In the genomic region with DNA sequence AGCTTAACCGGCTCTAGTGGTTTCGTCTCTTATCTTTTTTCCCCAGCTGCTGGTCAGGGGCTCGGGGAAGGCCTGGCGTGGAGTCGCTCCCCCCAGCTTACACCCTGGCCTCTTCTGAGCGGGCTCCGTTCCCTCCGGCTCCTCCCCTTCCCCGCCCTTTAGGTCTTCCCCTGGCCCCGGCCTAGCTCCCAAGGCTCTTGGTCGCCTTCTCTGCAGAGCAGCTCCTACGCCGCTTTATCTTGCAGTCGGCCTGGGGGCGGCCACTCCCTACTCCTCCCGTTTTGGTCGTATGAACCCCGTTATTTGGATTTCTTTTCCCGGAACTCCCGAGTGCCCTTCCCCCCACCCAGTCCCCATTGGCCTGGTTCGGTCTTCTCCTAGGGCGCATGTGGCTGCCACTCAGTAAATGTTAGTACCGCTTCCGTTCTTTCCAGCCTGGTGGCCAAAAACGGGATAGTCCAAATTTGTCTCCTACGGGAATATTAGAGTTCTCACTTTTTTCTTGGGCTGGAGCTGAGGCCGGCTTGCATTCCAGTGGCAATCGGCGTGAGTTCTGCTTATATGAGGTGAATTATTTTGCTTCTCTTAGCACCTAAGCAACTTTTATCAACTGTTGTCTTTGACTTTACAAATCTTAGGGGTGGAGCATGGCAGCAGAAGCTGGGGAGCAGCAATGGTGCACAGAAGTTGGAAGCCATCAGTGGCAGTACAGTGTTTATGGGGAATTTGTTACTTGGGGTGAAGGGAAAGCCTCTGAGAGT, we compare ENCODE assay signal across 1 cellular context.
A peak's percentile ranks its signal among the peaks of the same experiment; 100 is the strongest.
TF ChIP-seq lines count a peak whose summit lies in the region.

No MANE protein-coding gene starts in this region.

TF ChIP-seq in K562, 482 proteins besides CTCF, POLR2A, EP300 and RAD21 (continued from another document and continues in another):
- TF ChIP-seq, protein P1, sequence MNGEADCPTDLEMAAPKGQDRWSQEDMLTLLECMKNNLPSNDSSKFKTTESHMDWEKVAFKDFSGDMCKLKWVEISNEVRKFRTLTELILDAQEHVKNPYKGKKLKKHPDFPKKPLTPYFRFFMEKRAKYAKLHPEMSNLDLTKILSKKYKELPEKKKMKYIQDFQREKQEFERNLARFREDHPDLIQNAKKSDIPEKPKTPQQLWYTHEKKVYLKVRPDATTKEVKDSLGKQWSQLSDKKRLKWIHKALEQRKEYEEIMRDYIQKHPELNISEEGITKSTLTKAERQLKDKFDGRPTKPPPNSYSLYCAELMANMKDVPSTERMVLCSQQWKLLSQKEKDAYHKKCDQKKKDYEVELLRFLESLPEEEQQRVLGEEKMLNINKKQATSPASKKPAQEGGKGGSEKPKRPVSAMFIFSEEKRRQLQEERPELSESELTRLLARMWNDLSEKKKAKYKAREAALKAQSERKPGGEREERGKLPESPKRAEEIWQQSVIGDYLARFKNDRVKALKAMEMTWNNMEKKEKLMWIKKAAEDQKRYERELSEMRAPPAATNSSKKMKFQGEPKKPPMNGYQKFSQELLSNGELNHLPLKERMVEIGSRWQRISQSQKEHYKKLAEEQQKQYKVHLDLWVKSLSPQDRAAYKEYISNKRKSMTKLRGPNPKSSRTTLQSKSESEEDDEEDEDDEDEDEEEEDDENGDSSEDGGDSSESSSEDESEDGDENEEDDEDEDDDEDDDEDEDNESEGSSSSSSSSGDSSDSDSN (IDR thresholded peaks at IDR 0.05; ENCODE audit: borderline replicate concordance in 1 of 2, low read depth in 2 of 2, low read length in 2 of 2), result peak in 1 of 2 experiments; percentile 67; a peak in 2 of 4 replicates
- TF ChIP-seq XRCC5 (IDR thresholded peaks at IDR 0.05; ENCODE audit: low read depth, low read length), result peak; percentile 69; the same call in 1 of the 2 replicates
- TF ChIP-seq, protein P2, sequence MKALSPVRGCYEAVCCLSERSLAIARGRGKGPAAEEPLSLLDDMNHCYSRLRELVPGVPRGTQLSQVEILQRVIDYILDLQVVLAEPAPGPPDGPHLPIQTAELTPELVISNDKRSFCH (CRISPR knock-in tag; IDR thresholded peaks at IDR 0.05), result no peak
- TF ChIP-seq, protein P2 (tag; IDR thresholded peaks at IDR 0.05), result peak; percentile 79; the same call in 1 of the 2 replicates
- no peak for TF ChIP-seq KDM5B (IDR thresholded peaks at IDR 0.05; ENCODE audit: insufficient replicate concordance, low read depth, low read length)
- no peak for TF ChIP-seq STAT5B (CRISPR knock-in tag; IDR thresholded peaks at IDR 0.05)
- TF ChIP-seq RB1 (IDR thresholded peaks at IDR 0.05; ENCODE audit: low read depth), result peak; percentile 61; the same call in 1 of the 2 replicates
- TF ChIP-seq SUPT5H (IDR thresholded peaks at IDR 0.05), result peak; percentile 65
- TF ChIP-seq HCFC1 (IDR thresholded peaks at IDR 0.05; ENCODE audit: low read depth, low read length), result no peak
- TF ChIP-seq FOXO4 (CRISPR knock-in tag; IDR thresholded peaks at IDR 0.05), result no peak
- no peak for TF ChIP-seq EHMT2 (IDR thresholded peaks at IDR 0.05)
- no peak for TF ChIP-seq ZNF77 (CRISPR knock-in tag; IDR thresholded peaks at IDR 0.05)
- TF ChIP-seq ZNF444 (CRISPR knock-in tag; IDR thresholded peaks at IDR 0.05), result no peak
- TF ChIP-seq, protein P3, sequence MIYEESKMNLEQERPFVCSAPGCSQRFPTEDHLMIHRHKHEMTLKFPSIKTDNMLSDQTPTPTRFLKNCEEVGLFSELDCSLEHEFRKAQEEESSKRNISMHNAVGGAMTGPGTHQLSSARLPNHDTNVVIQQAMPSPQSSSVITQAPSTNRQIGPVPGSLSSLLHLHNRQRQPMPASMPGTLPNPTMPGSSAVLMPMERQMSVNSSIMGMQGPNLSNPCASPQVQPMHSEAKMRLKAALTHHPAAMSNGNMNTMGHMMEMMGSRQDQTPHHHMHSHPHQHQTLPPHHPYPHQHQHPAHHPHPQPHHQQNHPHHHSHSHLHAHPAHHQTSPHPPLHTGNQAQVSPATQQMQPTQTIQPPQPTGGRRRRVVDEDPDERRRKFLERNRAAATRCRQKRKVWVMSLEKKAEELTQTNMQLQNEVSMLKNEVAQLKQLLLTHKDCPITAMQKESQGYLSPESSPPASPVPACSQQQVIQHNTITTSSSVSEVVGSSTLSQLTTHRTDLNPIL (CRISPR knock-in tag; IDR thresholded peaks at IDR 0.05), result no peak
- peak; percentile 57 for TF ChIP-seq HDAC3 (IDR thresholded peaks at IDR 0.05; ENCODE audit: borderline replicate concordance, partially characterized antibody)
- TF ChIP-seq EWSR1 (IDR thresholded peaks at IDR 0.05; ENCODE audit: borderline replicate concordance, low read depth, partially characterized antibody), result no peak
- peak in 1 of 2 experiments; percentile 80; a peak in 1 of 4 replicates for TF ChIP-seq FOXA3 (CRISPR knock-in tag; conservative IDR thresholded peaks at IDR 0.05 in 1 of 2, IDR thresholded peaks at IDR 0.05 in 1 of 2)
- TF ChIP-seq SMAD3 (CRISPR knock-in tag; conservative IDR thresholded peaks at IDR 0.05), result peak; percentile 30; the same call in 1 of the 2 replicates
- peak; percentile 43 for TF ChIP-seq TAF9B (IDR thresholded peaks at IDR 0.05; ENCODE audit: partially characterized antibody)
- TF ChIP-seq DIDO1 (tag; IDR thresholded peaks at IDR 0.05; ENCODE audit: low read depth), result 0 out of 2 replicates have a peak, but pooled peaks have one; percentile 20
- no peak for TF ChIP-seq MED1 (CRISPR knock-in tag; IDR thresholded peaks at IDR 0.05; ENCODE audit: borderline replicate concordance)
- no peak for TF ChIP-seq RBM22 (IDR thresholded peaks at IDR 0.05; ENCODE audit: low read depth, low read length, poor library complexity, severe bottlenecking)
- TF ChIP-seq STAG1 (CRISPR knock-in tag; IDR thresholded peaks at IDR 0.05; ENCODE audit: borderline replicate concordance), result no peak
- TF ChIP-seq ZNF324 (CRISPR knock-in tag; IDR thresholded peaks at IDR 0.05), result no peak
- TF ChIP-seq SRSF1 (IDR thresholded peaks at IDR 0.05; ENCODE audit: low read depth, low read length), result no peak
- TF ChIP-seq, protein P4, sequence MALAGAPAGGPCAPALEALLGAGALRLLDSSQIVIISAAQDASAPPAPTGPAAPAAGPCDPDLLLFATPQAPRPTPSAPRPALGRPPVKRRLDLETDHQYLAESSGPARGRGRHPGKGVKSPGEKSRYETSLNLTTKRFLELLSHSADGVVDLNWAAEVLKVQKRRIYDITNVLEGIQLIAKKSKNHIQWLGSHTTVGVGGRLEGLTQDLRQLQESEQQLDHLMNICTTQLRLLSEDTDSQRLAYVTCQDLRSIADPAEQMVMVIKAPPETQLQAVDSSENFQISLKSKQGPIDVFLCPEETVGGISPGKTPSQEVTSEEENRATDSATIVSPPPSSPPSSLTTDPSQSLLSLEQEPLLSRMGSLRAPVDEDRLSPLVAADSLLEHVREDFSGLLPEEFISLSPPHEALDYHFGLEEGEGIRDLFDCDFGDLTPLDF (CRISPR knock-in tag; IDR thresholded peaks at IDR 0.05), result peak; percentile 66; the same call in 1 of the 2 replicates
- TF ChIP-seq, protein P5, sequence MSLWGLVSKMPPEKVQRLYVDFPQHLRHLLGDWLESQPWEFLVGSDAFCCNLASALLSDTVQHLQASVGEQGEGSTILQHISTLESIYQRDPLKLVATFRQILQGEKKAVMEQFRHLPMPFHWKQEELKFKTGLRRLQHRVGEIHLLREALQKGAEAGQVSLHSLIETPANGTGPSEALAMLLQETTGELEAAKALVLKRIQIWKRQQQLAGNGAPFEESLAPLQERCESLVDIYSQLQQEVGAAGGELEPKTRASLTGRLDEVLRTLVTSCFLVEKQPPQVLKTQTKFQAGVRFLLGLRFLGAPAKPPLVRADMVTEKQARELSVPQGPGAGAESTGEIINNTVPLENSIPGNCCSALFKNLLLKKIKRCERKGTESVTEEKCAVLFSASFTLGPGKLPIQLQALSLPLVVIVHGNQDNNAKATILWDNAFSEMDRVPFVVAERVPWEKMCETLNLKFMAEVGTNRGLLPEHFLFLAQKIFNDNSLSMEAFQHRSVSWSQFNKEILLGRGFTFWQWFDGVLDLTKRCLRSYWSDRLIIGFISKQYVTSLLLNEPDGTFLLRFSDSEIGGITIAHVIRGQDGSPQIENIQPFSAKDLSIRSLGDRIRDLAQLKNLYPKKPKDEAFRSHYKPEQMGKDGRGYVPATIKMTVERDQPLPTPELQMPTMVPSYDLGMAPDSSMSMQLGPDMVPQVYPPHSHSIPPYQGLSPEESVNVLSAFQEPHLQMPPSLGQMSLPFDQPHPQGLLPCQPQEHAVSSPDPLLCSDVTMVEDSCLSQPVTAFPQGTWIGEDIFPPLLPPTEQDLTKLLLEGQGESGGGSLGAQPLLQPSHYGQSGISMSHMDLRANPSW (CRISPR knock-in tag; IDR thresholded peaks at IDR 0.05), result peak; percentile 52; the same call in 1 of the 2 replicates
- TF ChIP-seq NFATC3 (IDR thresholded peaks at IDR 0.05), result no peak
- no peak for TF ChIP-seq POLR3G (IDR thresholded peaks at IDR 0.05; ENCODE audit: extremely low read depth, insufficient read length, insufficient replicate concordance)
- TF ChIP-seq ZNF589 (CRISPR knock-in tag; IDR thresholded peaks at IDR 0.05; ENCODE audit: low read depth), result peak; percentile 41; the same call in 1 of the 2 replicates
- TF ChIP-seq SNIP1 (IDR thresholded peaks at IDR 0.05; ENCODE audit: low read depth), result no peak
- no peak for TF ChIP-seq ZNF551 (CRISPR knock-in tag; IDR thresholded peaks at IDR 0.05)
- no peak for TF ChIP-seq JUN (IDR thresholded peaks at IDR 0.05; ENCODE audit: borderline replicate concordance, low read depth, low read length)
- TF ChIP-seq JUN (CRISPR knock-in tag; IDR thresholded peaks at IDR 0.05; ENCODE audit: borderline replicate concordance), result 0 out of 2 replicates have a peak, but pooled peaks have one; percentile 54
- no peak for TF ChIP-seq ATF4 (CRISPR knock-in tag; IDR thresholded peaks at IDR 0.05)
- peak; percentile 68; the same call in 1 of the 2 replicates for TF ChIP-seq BRD4 (IDR thresholded peaks at IDR 0.05)
- TF ChIP-seq CBFA2T3 (IDR thresholded peaks at IDR 0.05), result peak; percentile 89
- TF ChIP-seq, protein P6, sequence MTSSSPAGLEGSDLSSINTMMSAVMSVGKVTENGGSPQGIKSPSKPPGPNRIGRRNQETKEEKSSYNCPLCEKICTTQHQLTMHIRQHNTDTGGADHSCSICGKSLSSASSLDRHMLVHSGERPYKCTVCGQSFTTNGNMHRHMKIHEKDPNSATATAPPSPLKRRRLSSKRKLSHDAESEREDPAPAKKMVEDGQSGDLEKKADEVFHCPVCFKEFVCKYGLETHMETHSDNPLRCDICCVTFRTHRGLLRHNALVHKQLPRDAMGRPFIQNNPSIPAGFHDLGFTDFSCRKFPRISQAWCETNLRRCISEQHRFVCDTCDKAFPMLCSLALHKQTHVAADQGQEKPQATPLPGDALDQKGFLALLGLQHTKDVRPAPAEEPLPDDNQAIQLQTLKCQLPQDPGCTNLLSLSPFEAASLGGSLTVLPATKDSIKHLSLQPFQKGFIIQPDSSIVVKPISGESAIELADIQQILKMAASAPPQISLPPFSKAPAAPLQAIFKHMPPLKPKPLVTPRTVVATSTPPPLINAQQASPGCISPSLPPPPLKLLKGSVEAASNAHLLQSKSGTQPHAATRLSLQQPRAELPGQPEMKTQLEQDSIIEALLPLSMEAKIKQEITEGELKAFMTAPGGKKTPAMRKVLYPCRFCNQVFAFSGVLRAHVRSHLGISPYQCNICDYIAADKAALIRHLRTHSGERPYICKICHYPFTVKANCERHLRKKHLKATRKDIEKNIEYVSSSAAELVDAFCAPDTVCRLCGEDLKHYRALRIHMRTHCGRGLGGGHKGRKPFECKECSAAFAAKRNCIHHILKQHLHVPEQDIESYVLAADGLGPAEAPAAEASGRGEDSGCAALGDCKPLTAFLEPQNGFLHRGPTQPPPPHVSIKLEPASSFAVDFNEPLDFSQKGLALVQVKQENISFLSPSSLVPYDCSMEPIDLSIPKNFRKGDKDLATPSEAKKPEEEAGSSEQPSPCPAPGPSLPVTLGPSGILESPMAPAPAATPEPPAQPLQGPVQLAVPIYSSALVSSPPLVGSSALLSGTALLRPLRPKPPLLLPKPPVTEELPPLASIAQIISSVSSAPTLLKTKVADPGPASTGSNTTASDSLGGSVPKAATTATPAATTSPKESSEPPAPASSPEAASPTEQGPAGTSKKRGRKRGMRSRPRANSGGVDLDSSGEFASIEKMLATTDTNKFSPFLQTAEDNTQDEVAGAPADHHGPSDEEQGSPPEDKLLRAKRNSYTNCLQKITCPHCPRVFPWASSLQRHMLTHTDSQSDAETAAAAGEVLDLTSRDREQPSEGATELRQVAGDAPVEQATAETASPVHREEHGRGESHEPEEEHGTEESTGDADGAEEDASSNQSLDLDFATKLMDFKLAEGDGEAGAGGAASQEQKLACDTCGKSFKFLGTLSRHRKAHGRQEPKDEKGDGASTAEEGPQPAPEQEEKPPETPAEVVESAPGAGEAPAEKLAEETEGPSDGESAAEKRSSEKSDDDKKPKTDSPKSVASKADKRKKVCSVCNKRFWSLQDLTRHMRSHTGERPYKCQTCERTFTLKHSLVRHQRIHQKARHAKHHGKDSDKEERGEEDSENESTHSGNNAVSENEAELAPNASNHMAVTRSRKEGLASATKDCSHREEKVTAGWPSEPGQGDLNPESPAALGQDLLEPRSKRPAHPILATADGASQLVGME (CRISPR knock-in tag; IDR thresholded peaks at IDR 0.05), result no peak
- TF ChIP-seq NCOA2 (IDR thresholded peaks at IDR 0.05; ENCODE audit: partially characterized antibody in 2 of 2), result no peak
- peak; percentile 47 to 62; a peak in 2 of 4 replicates for TF ChIP-seq ARNT (IDR thresholded peaks at IDR 0.05)
- peak; percentile 83 for TF ChIP-seq ARID1B (IDR thresholded peaks at IDR 0.05)
- no peak for TF ChIP-seq PTTG1 (tag; IDR thresholded peaks at IDR 0.05; ENCODE audit: low read depth)
- TF ChIP-seq ZC3H8 (IDR thresholded peaks at IDR 0.05), result no peak
- TF ChIP-seq MCM3 (IDR thresholded peaks at IDR 0.05), result no peak
- TF ChIP-seq ZNF780A (CRISPR knock-in tag; IDR thresholded peaks at IDR 0.05), result no peak
- TF ChIP-seq ZNF561 (CRISPR knock-in tag; conservative IDR thresholded peaks at IDR 0.05), result peak; percentile 55; the same call in 1 of the 2 replicates
- TF ChIP-seq ZNF224 (CRISPR knock-in tag; IDR thresholded peaks at IDR 0.05), result no peak
- TF ChIP-seq MTF1 (CRISPR knock-in tag; IDR thresholded peaks at IDR 0.05; ENCODE audit: borderline replicate concordance), result 0 out of 2 replicates have a peak, but pooled peaks have one; percentile 39
